ENCODE assay signal across 19 cellular contexts in genomic region chr13:22883961-22884360, GRCh38.
A peak's percentile ranks its signal among the peaks of the same experiment; 100 is the strongest.
DNase-seq lines count a peak whose midpoint lies in the region; ATAC-seq, FAIRE-seq and TF ChIP-seq lines count a peak whose summit lies in the region.
"Had no signal": no experiment of that assay in that cellular context is flagged by ENCODE, and none has a peak within 500 bp of the region (broad histone marks: within the 10 kb centered on the region; RNA-seq: fewer than 3 reads in every experiment).

No MANE protein-coding gene starts in this region.

- no peak for TF ChIP-seq EP300 in K562 (IDR thresholded peaks at IDR 0.05; ENCODE audit: low read length)

- TF ChIP-seq POLR2A in K562 (conservative IDR thresholded peaks at IDR 0.05), result no peak

- no peak for TF ChIP-seq CTCF in K562 (IDR thresholded peaks at IDR 0.05 in 2 of 3, conservative IDR thresholded peaks at IDR 0.05 in 1 of 3; ENCODE audit: insufficient read depth in 2 of 3, low read depth in 1 of 3, low read length in 3 of 3)

- no peak overlapping the region for H3K9ac ChIP-seq in HUES64 (ENCODE audit: low read depth, low read length)
- H3K9ac ChIP-seq in K562 (ENCODE audit: insufficient read depth in 1 of 2, low read depth in 2 of 2, low read length in 2 of 2), result no peak overlapping the region
- no peak overlapping the region for H3K9ac ChIP-seq in mesendoderm (ENCODE audit: low read length)
- H3K9ac ChIP-seq: KMS-11 had no signal

- CTCF ChIA-PET in K562 (lab: Yijun Ruan, JAX; ENCODE audit: low intra/inter-chr PET ratio), result no interaction called here

- no peaks in the 10 kb centered on the region for H4K20me1 ChIP-seq in K562 (replicated peaks; ENCODE audit: control insufficient read depth, insufficient read depth, low read length)

- DNase-seq in ACHN (peak; percentile 68), K562 (ENCODE audit: extremely low read depth in 1 of 4, low spot score in 3 of 4) (no peak), mesendoderm (no peak), NCI-H1417 treated with DMSO at 0.1 percent for 48 hours (lab: John Stamatoyannopoulos, UW) (no peak), HK-2 (ENCODE audit: unreplicated experiment) (no peak), OCI-M1 (lab: John Stamatoyannopoulos, UW) (no peak)
- DNase-seq: 8988T; activated CD4-positive, alpha-beta T cell treated with anti-CD3 and anti-CD28 coated beads, Interleukin-2, amount 50 U/mL, for 48 hours; activated gamma-delta T cell treated with Interleukin-2 at 50 U/mL for 16 hours; effector CD4-positive, alpha-beta T cell; esophagus squamous epithelium; NCI-H1092; NCI-H2081; stimulated activated naive CD8-positive, alpha-beta T cell treated with anti-CD3 and anti-CD28 coated beads, Interleukin-15, Interleukin-2, amounts not matched to agents 100 U/mL and 50 U/mL, for 24 hours; transverse colon had no signal

- no peaks in the 10 kb centered on the region for H3K79me2 ChIP-seq in K562 (ENCODE audit: control insufficient read depth, insufficient read depth, low read length)
- no peaks in the 10 kb centered on the region for H3K79me2 ChIP-seq in mesendoderm (ENCODE audit: control insufficient read depth, insufficient read depth, low read length)

- H3K18ac ChIP-seq in mesendoderm (ENCODE audit: low read length), result no peak overlapping the region

- in situ Hi-C loops in ACHN (cut with HindIII; ENCODE audit: low pct_ligation_motif_present, low pct_unique_long_range_greater_than_20kb, low sequenced_read_pairs) (no loop called here), K562 (cut with MboI) (no loop called here)

- H4K5ac ChIP-seq in mesendoderm (ENCODE audit: low read length), result no peak overlapping the region

- no peak overlapping the region for H4K8ac ChIP-seq in mesendoderm (ENCODE audit: low read depth, low read length)

- intact Hi-C loops in K562 (cut with micrococcal nuclease), result no loop called here

- peak overlapping the region; percentile 95 for H3K4ac ChIP-seq in mesendoderm (ENCODE audit: low read depth, low read length)

- H3K56ac ChIP-seq in mesendoderm (ENCODE audit: low read length), result peak overlapping the region; percentile 56

- H3K4me3 ChIP-seq in HUES64 (ENCODE audit: low read length) (peak overlapping the region; percentile 10; the same call in 1 of the 2 replicates), K562 (no peak overlapping the region), mesendoderm (ENCODE audit: low read length) (no peak overlapping the region)
- H3K4me3 ChIP-seq: esophagus squamous epithelium, transverse colon had no signal

- H3K9me3 ChIP-seq in HUES64 (ENCODE audit: insufficient read depth, low read depth, low read length), result no peaks in the 10 kb centered on the region
- no peaks in the 10 kb centered on the region for H3K9me3 ChIP-seq in K562 (replicated peaks; ENCODE audit: control insufficient read depth, insufficient read depth, low read depth, low read length)
- H3K9me3 ChIP-seq: esophagus squamous epithelium, transverse colon had no signal

- POLR2A ChIA-PET in K562 (lab: Yijun Ruan, JAX), result no interaction called here

- H2BK5ac ChIP-seq in mesendoderm (ENCODE audit: low read length), result peak overlapping the region; percentile 87

- H2AFZ ChIP-seq in K562 (ENCODE audit: low read depth, low read length), result peak overlapping the region; percentile 24; the same call in 1 of the 2 replicates

- H3K9me1 ChIP-seq in K562 (ENCODE audit: control insufficient read depth, insufficient read depth, low read length), result no peaks in the 10 kb centered on the region

- H3K4me1 ChIP-seq in HUES64 (ENCODE audit: insufficient read depth, low read length), result peaks cover 59% of the 10 kb centered on the region
- H3K4me1 ChIP-seq in K562 (replicated peaks in 1 of 2; ENCODE audit: control insufficient read depth in 2 of 2, insufficient read depth in 2 of 2, low read length in 2 of 2), result no peaks in the 10 kb centered on the region
- H3K4me1 ChIP-seq in mesendoderm (ENCODE audit: control insufficient read depth, low read depth, low read length), result no peaks in the 10 kb centered on the region
- H3K4me1 ChIP-seq: esophagus squamous epithelium, transverse colon had no signal

- H3K23ac ChIP-seq in mesendoderm (ENCODE audit: low read length), result no peak overlapping the region

- H3K27ac ChIP-seq in HUES64 (ENCODE audit: low read depth, low read length), result peak overlapping the region; percentile 16; the same call in 1 of the 2 replicates
- H3K27ac ChIP-seq in K562 (ENCODE audit: extremely low read depth, low read depth, low read length), result no peak overlapping the region
- peak overlapping the region; percentile 31 for H3K27ac ChIP-seq in mesendoderm (ENCODE audit: low read depth, low read length)
- H3K27ac ChIP-seq: esophagus squamous epithelium, KMS-11, transverse colon had no signal

- FAIRE-seq in K562 (lab: Jason Lieb, UNC), result no peak

- H3K4me2 ChIP-seq in K562 (ENCODE audit: insufficient read depth, low read length), result no peak overlapping the region
- H3K4me2 ChIP-seq in mesendoderm (ENCODE audit: low read length), result no peak overlapping the region
- H3K4me2 ChIP-seq: KMS-11 had no signal

- no peak overlapping the region for H2BK15ac ChIP-seq in mesendoderm (replicated peaks; ENCODE audit: low read depth)

- H2AK5ac ChIP-seq in mesendoderm (ENCODE audit: low read length), result peak overlapping the region; percentile 45

- ATAC-seq in K562 (no peak), GM18873 (IDR thresholded peaks at IDR 0.05; ENCODE audit: low FRiP score, unreplicated experiment) (no peak)
- ATAC-seq: Right ventricle myocardium inferior; stimulated activated naive CD8-positive, alpha-beta T cell treated with anti-CD3 and anti-CD28 coated beads, Interleukin-15, Interleukin-2, amounts not matched to agents 100 U/mL and 50 U/mL, for 24 hours had no signal

- no peaks in the 10 kb centered on the region for H3K79me1 ChIP-seq in mesendoderm (ENCODE audit: low read length)

- BruUV-seq in K562 (replicated peaks; lab: Mats Ljungman, UMichigan), result no TSS peak

- H3K36me3 ChIP-seq in HUES64 (ENCODE audit: insufficient read depth, low read length) (no peaks in the 10 kb centered on the region), K562 (ENCODE audit: control insufficient read depth, insufficient read depth, low read length) (no peaks in the 10 kb centered on the region), mesendoderm (ENCODE audit: control insufficient read depth, insufficient read depth, low read length) (peaks cover 2% of the 10 kb centered on the region)
- H3K36me3 ChIP-seq: esophagus squamous epithelium, transverse colon had no signal

- H3K27me3 ChIP-seq in HUES64 (ENCODE audit: insufficient read depth, low read length), result no peaks in the 10 kb centered on the region
- no peaks in the 10 kb centered on the region for H3K27me3 ChIP-seq in K562 (ENCODE audit: control insufficient read depth in 2 of 2, insufficient read depth in 2 of 2, low read length in 2 of 2)
- no peaks in the 10 kb centered on the region for H3K27me3 ChIP-seq in mesendoderm (ENCODE audit: insufficient read depth, low read length, poor library complexity)
- H3K27me3 ChIP-seq: esophagus squamous epithelium, transverse colon had no signal

- H2BK120ac ChIP-seq in mesendoderm (ENCODE audit: low read depth, low read length), result no peak overlapping the region

- TF ChIP-seq RAD21 in K562 (CRISPR knock-in tag; conservative IDR thresholded peaks at IDR 0.05 in 1 of 2, IDR thresholded peaks at IDR 0.05 in 1 of 2), result no peak

- WGBS in HUES64, result 47% methylated on average over 18 of the region's 18 CpGs
- WGBS in K562 (ENCODE audit: insufficient coverage, low coverage, missing lambda C conversion rate), result 33% methylated on average over 7 of the region's 18 CpGs
- no CpG with 5 or more reads among the region's 18 CpGs for WGBS in mesendoderm (ENCODE audit: extremely low coverage, insufficient coverage, low lambda C conversion rate)

TF ChIP-seq in K562, 482 proteins besides CTCF, POLR2A, EP300 and RAD21:
- TF ChIP-seq FUS (optimal IDR thresholded peaks at IDR 0.05; ENCODE audit: low read depth, low read length) (no peak), TBP (optimal IDR thresholded peaks at IDR 0.05; ENCODE audit: low read depth, low read length) (no peak), PTBP1 (IDR thresholded peaks at IDR 0.05; ENCODE audit: low read depth, low read length) (no peak), CHAMP1 (IDR thresholded peaks at IDR 0.05) (no peak), HSF4 (CRISPR knock-in tag; IDR thresholded peaks at IDR 0.05; ENCODE audit: borderline replicate concordance) (no peak)
